30 cellular contexts compared by ENCODE assay signal in genomic region chr9:107794259-107794658, GRCh38.
DNase-seq lines count a peak whose midpoint lies in the region; ATAC-seq, FAIRE-seq and TF ChIP-seq lines count a peak whose summit lies in the region.
"Had no signal": no experiment of that assay in that cellular context is flagged by ENCODE, and none has a peak within 500 bp of the region (broad histone marks: within the 10 kb centered on the region; RNA-seq: fewer than 3 reads in every experiment).

No MANE protein-coding gene starts in this region.

- H3K9me1 ChIP-seq in K562 (ENCODE audit: control insufficient read depth, insufficient read depth, low read length) = no peaks in the 10 kb centered on the region

- FAIRE-seq in K562 (lab: Jason Lieb, UNC) = peak; percentile 90
- FAIRE-seq: endothelial cell of umbilical vein, TTC549 had no signal

- H3K4me3 Mint-ChIP-seq in activated T-helper 2 cell treated with anti-CD3 and anti-CD28 coated beads, Interferon-gamma antibody, Interleukin-2, Interleukin-4, amounts not matched to agents 10 μg/mL and 5 μg/mL and 100 μg/mL, durations not matched to agents 14 hours and 24 hours and 36 hours (ENCODE audit: low read depth) = no peak overlapping the region
- H3K4me3 Mint-ChIP-seq: activated CD4-positive, alpha-beta T cell treated with anti-CD3 and anti-CD28 coated beads for 36 hours; activated naive CD8-positive, alpha-beta T cell; B cell; CD4-positive, alpha-beta memory T cell; nephron progenitor cell had no signal

- H3K27me3 Mint-ChIP-seq in activated T-helper 2 cell treated with anti-CD3 and anti-CD28 coated beads, Interferon-gamma antibody, Interleukin-2, Interleukin-4, amounts not matched to agents 10 μg/mL and 5 μg/mL and 100 μg/mL, durations not matched to agents 14 hours and 24 hours and 36 hours (ENCODE audit: low read depth) = no peaks in the 10 kb centered on the region
- H3K27me3 Mint-ChIP-seq: activated CD4-positive, alpha-beta T cell treated with anti-CD3 and anti-CD28 coated beads for 36 hours; activated naive CD8-positive, alpha-beta T cell; B cell; CD4-positive, alpha-beta memory T cell had no signal

- TF ChIP-seq POLR2A in K562 (conservative IDR thresholded peaks at IDR 0.05) = no peak
- TF ChIP-seq POLR2A in prostate gland (IDR thresholded peaks at IDR 0.05) = no peak

- H3K4me1 ChIP-seq in K562 (replicated peaks in 1 of 2; ENCODE audit: control insufficient read depth in 2 of 2, insufficient read depth in 2 of 2, low read length in 2 of 2) (peaks cover 2 to 19% of the 10 kb centered on the region in 2 experiments; a peak in 4 of 5 replicates), prostate gland (replicated peaks) (no peaks in the 10 kb centered on the region)
- H3K4me1 ChIP-seq: breast epithelium, gastroesophageal sphincter, upper lobe of left lung had no signal

- no peak overlapping the region for H2AFZ ChIP-seq in K562 (ENCODE audit: low read depth, low read length)
- H2AFZ ChIP-seq: GM23248 had no signal

- H3K27ac ChIP-seq in K562 (ENCODE audit: extremely low read depth, low read depth, low read length) = no peak overlapping the region
- H3K27ac ChIP-seq in prostate gland = no peak overlapping the region
- H3K27ac ChIP-seq: breast epithelium, gastroesophageal sphincter, GM23248, ovary, skin epidermis, upper lobe of left lung had no signal

- no peaks in the 10 kb centered on the region; the same call in 1 of the 2 replicates for H3K9me3 ChIP-seq in K562 (replicated peaks; ENCODE audit: control insufficient read depth, insufficient read depth, low read depth, low read length)
- H3K9me3 ChIP-seq in prostate gland = no peaks in the 10 kb centered on the region
- H3K9me3 ChIP-seq: breast epithelium, gastroesophageal sphincter, ovary, upper lobe of left lung had no signal

- peaks cover 4% of the 10 kb centered on the region for H3K9me3 Mint-ChIP-seq in activated T-helper 2 cell treated with anti-CD3 and anti-CD28 coated beads, Interferon-gamma antibody, Interleukin-2, Interleukin-4, amounts not matched to agents 10 μg/mL and 5 μg/mL and 100 μg/mL, durations not matched to agents 14 hours and 24 hours and 36 hours
- H3K9me3 Mint-ChIP-seq: nephron progenitor cell had no signal

- CTCF ChIA-PET in K562 (lab: Yijun Ruan, JAX; ENCODE audit: low intra/inter-chr PET ratio) = no interaction called here

- no peak for TF ChIP-seq CTCF in LNCaP clone FGC (IDR thresholded peaks at IDR 0.05; ENCODE audit: control insufficient read depth, extremely low read depth, insufficient read depth)
- no peak for TF ChIP-seq CTCF in K562 (IDR thresholded peaks at IDR 0.05 in 2 of 3, conservative IDR thresholded peaks at IDR 0.05 in 1 of 3; ENCODE audit: insufficient read depth in 2 of 3, low read depth in 1 of 3, low read length in 3 of 3)
- no peak for TF ChIP-seq CTCF in prostate gland (IDR thresholded peaks at IDR 0.05)

- H3K4me1 Mint-ChIP-seq in activated T-helper 2 cell treated with anti-CD3 and anti-CD28 coated beads, Interferon-gamma antibody, Interleukin-2, Interleukin-4, amounts not matched to agents 10 μg/mL and 5 μg/mL and 100 μg/mL, durations not matched to agents 14 hours and 24 hours and 36 hours (ENCODE audit: low read depth) = no peaks in the 10 kb centered on the region
- H3K4me1 Mint-ChIP-seq: activated CD4-positive, alpha-beta T cell treated with anti-CD3 and anti-CD28 coated beads for 36 hours; B cell; CD4-positive, alpha-beta memory T cell; nephron progenitor cell had no signal

- peak; percentile 55 for DNase-seq in LNCaP clone FGC (ENCODE audit: low read depth)
- DNase-seq in NOMO-1 treated with dmso at 0.1 percent for 144 hours (lab: John Stamatoyannopoulos, UW; ENCODE audit: unreplicated experiment) = peak; percentile 81
- DNase-seq in K562 (ENCODE audit: extremely low read depth in 1 of 4, low spot score in 3 of 4) = peak; percentile 22 to 74 (median 48)
- DNase-seq in prostate gland (ENCODE audit: low spot score) = peak; percentile 21
- no peak for DNase-seq in activated CD8-positive, alpha-beta memory T cell treated with anti-CD3 and anti-CD28 coated beads, Interleukin-2, amount 50 U/mL, for 48 hours
- no peak for DNase-seq in activated T-helper 2 cell treated with anti-CD3 and anti-CD28 coated beads, Interferon-gamma antibody, Interleukin-2, Interleukin-4, amounts not matched to agents 10 μg/mL and 5 μg/mL and 100 μg/mL, durations not matched to agents 14 hours and 24 hours and 36 hours (ENCODE audit: low spot score)
- DNase-seq: activated CD4-positive, alpha-beta T cell treated with anti-CD3 and anti-CD28 coated beads for 36 hours; activated effector memory CD4-positive, alpha-beta T cell treated with anti-CD3 and anti-CD28 coated beads, Interleukin-2, amount 50 U/mL, for 16 hours; activated T-cell treated with anti-CD3 and anti-CD28 coated beads, Interleukin-2, amount 50 U/mL, for 1 hour; CD4-positive, alpha-beta memory T cell; DMS 273 treated with DMSO at 0.1 percent for 48 hours; GM23248; kidney glomerular epithelial cell; NCI-H1105 treated with DMSO at 0.1 percent for 48 hours; NCI-H1930; NCI-H526; nephron progenitor cell; ovary; retina; RPMI8226; stimulated activated naive CD4-positive, alpha-beta T cell; upper lobe of left lung had no signal

- no TSS peak for BruUV-seq in K562 (replicated peaks; lab: Mats Ljungman, UMichigan)

- no peaks in the 10 kb centered on the region for H3K36me3 Mint-ChIP-seq in activated T-helper 2 cell treated with anti-CD3 and anti-CD28 coated beads, Interferon-gamma antibody, Interleukin-2, Interleukin-4, amounts not matched to agents 10 μg/mL and 5 μg/mL and 100 μg/mL, durations not matched to agents 14 hours and 24 hours and 36 hours (ENCODE audit: low read depth)
- H3K36me3 Mint-ChIP-seq: activated naive CD8-positive, alpha-beta T cell; CD4-positive, alpha-beta memory T cell had no signal

- POLR2A ChIA-PET in K562 (lab: Yijun Ruan, JAX) = interaction anchor here (1.0 to 2.1 kb wide), 6 partner anchors 10 to 300 kb away, joined by 3 to 10 read pairs (median 4); no protein-coding TSS in a partner anchor

- peak overlapping the region; percentile 12; the same call in 1 of the 2 replicates for H3K4me2 ChIP-seq in K562 (ENCODE audit: insufficient read depth, low read length)

- 13% methylated on average over 2 of the region's 2 CpGs for WGBS in K562 (ENCODE audit: insufficient coverage, low coverage, missing lambda C conversion rate)
- WGBS in prostate gland = 53% methylated on average over 2 of the region's 2 CpGs

- TF ChIP-seq RAD21 in K562 (CRISPR knock-in tag; conservative IDR thresholded peaks at IDR 0.05 in 1 of 2, IDR thresholded peaks at IDR 0.05 in 1 of 2) = peak; percentile 35 to 36; a peak in 3 of 4 replicates

- no peaks in the 10 kb centered on the region for H3K79me2 ChIP-seq in K562 (ENCODE audit: control insufficient read depth, insufficient read depth, low read length)

- H3K27me3 ChIP-seq in K562 (ENCODE audit: control insufficient read depth in 2 of 2, insufficient read depth in 2 of 2, low read length in 2 of 2) = no peaks in the 10 kb centered on the region
- H3K27me3 ChIP-seq in prostate gland (replicated peaks; ENCODE audit: insufficient read depth) = no peaks in the 10 kb centered on the region
- H3K27me3 ChIP-seq: breast epithelium, gastroesophageal sphincter, ovary, upper lobe of left lung had no signal

- in situ Hi-C loops in K562 (cut with MboI) = no loop called here

- intact Hi-C loops in K562 (cut with micrococcal nuclease) = loop anchor here (1.0 kb wide), 1 partner anchor 10 kb away; no protein-coding TSS in a partner anchor
- intact Hi-C loops in prostate gland (cut with DNase I) = no loop called here
- intact Hi-C loops in activated T-helper 2 cell treated with anti-CD3 and anti-CD28 coated beads, Interferon-gamma antibody, Interleukin-2, Interleukin-4, amounts not matched to agents 10 μg/mL and 5 μg/mL and 100 μg/mL, durations not matched to agents 14 hours and 24 hours and 36 hours (cut with micrococcal nuclease) = no loop called here

- TF ChIP-seq EP300 in K562 (IDR thresholded peaks at IDR 0.05; ENCODE audit: low read length) = peak; percentile 90

- no peak overlapping the region for H3K27ac Mint-ChIP-seq in activated T-helper 2 cell treated with anti-CD3 and anti-CD28 coated beads, Interferon-gamma antibody, Interleukin-2, Interleukin-4, amounts not matched to agents 10 μg/mL and 5 μg/mL and 100 μg/mL, durations not matched to agents 14 hours and 24 hours and 36 hours
- H3K27ac Mint-ChIP-seq: activated CD4-positive, alpha-beta T cell treated with anti-CD3 and anti-CD28 coated beads for 36 hours; activated naive CD8-positive, alpha-beta T cell; B cell; CD4-positive, alpha-beta memory T cell; nephron progenitor cell had no signal

- peak; percentile 90 for ATAC-seq in K562
- ATAC-seq in HG03457 (IDR thresholded peaks at IDR 0.05; ENCODE audit: unreplicated experiment) = no peak
- ATAC-seq: activated CD4-positive, alpha-beta T cell treated with anti-CD3 and anti-CD28 coated beads for 36 hours; gastroesophageal sphincter had no signal

- H4K20me1 ChIP-seq in K562 (replicated peaks; ENCODE audit: control insufficient read depth, insufficient read depth, low read length) = no peaks in the 10 kb centered on the region

- H3K4me3 ChIP-seq in LNCaP clone FGC (ENCODE audit: low read depth, low read length) (no peak overlapping the region), K562 (no peak overlapping the region), prostate gland (no peak overlapping the region)
- H3K4me3 ChIP-seq: breast epithelium, gastroesophageal sphincter, GM23248, ovary, skin epidermis, upper lobe of left lung had no signal

- H3K36me3 ChIP-seq in K562 (ENCODE audit: control insufficient read depth, insufficient read depth, low read length) (no peaks in the 10 kb centered on the region), prostate gland (no peaks in the 10 kb centered on the region)
- H3K36me3 ChIP-seq: breast epithelium, gastroesophageal sphincter, ovary, upper lobe of left lung had no signal

- no peak overlapping the region for H3K9ac ChIP-seq in K562 (ENCODE audit: insufficient read depth in 1 of 2, low read depth in 2 of 2, low read length in 2 of 2)
- H3K9ac ChIP-seq: GM23248 had no signal

TF ChIP-seq in K562, 482 proteins besides CTCF, POLR2A, EP300 and RAD21 (continues in another document):
- peak; percentile 93 for TF ChIP-seq CBFA2T2 (conservative IDR thresholded peaks at IDR 0.05)
- peak; percentile 86 to 98; a peak in 3 of 4 replicates for TF ChIP-seq RCOR1 (IDR thresholded peaks at IDR 0.05; ENCODE audit: borderline replicate concordance in 1 of 2, low read depth in 2 of 2, low read length in 2 of 2)
- no peak for TF ChIP-seq EZH2 (IDR thresholded peaks at IDR 0.05; ENCODE audit: borderline replicate concordance, low read depth, low read length)
- TF ChIP-seq E2F3 (CRISPR knock-in tag; IDR thresholded peaks at IDR 0.05) = no peak
- peak; percentile 73; the same call in 1 of the 2 replicates for TF ChIP-seq ZNF584 (CRISPR knock-in tag; IDR thresholded peaks at IDR 0.05; ENCODE audit: low read depth)

Comparison
In these comparisons a context has a peak if more than half of its experiments do, and no peak if none do; other contexts are left out.
1. DNase-seq: peak in LNCaP clone FGC (single experiment), NOMO-1 treated with dmso at 0.1 percent for 144 hours (single experiment), K562 (4 of 4) and prostate gland (single experiment); none in activated CD8-positive, alpha-beta memory T cell treated with anti-CD3 and anti-CD28 coated beads, Interleukin-2, amount 50 U/mL, for 48 hours (single experiment) and activated T-helper 2 cell treated with anti-CD3 and anti-CD28 coated beads, Interferon-gamma antibody, Interleukin-2, Interleukin-4, amounts not matched to agents 10 μg/mL and 5 μg/mL and 100 μg/mL, durations not matched to agents 14 hours and 24 hours and 36 hours (single experiment).